ENCODE assay signal across 10 cellular contexts in the genomic region with DNA sequence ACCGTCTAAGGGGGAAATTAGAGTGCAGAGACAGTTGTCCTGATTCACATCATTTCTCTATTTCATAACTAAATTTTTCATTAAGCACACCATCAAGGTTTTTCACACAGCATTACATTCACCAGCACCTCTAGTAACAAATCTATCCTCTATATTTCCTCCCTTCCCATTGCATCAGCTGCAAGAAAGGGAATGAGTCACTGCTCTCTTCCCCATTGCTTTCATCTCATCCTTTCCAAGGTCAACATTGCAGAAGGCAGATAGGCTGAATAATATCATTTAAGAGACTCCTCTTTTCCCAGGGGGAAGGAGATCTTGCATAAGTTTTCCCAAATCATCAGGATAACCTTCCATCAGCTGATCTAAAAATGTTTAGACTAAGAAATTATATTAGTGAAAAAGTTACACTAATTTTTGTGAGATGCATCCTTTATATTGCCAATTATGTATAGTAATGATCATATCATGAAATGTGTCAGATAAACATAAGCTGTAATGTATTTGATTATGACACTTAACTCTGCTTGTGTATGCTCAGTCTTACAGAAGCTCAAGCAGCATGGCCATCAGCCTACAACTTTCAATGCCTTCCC. TPM values are rescaled to one million over a fixed set of nuclear protein-coding genes. Genes with fewer than 3 reads are reported as not detected.
DNase-seq lines count a peak whose midpoint lies in the region; ATAC-seq, FAIRE-seq and TF ChIP-seq lines count a peak whose summit lies in the region.
"Had no signal": no experiment of that assay in that cellular context is flagged by ENCODE, and none has a peak within 500 bp of the region (broad histone marks: within the 10 kb centered on the region; RNA-seq: fewer than 3 reads in every experiment).

No MANE protein-coding gene starts in this region.

- peaks cover 7% of the 10 kb centered on the region for H3K36me3 Mint-ChIP-seq in activated naive CD4-positive, alpha-beta T cell treated with anti-CD3 and anti-CD28 coated beads for 36 hours (ENCODE audit: low read depth)
- H3K36me3 Mint-ChIP-seq in stimulated activated effector memory CD8-positive, alpha-beta T cell treated with anti-CD3 and anti-CD28 coated beads, Interleukin-12 subunit alpha, Interleukin-12 subunit beta, amount 100 ng/mL, for 72 hours, result peaks cover 32% of the 10 kb centered on the region

- peak overlapping the region; percentile 51 for H3K9ac ChIP-seq in PC-3 (ENCODE audit: low read length)
- no peak overlapping the region for H3K9ac ChIP-seq in endothelial cell of umbilical vein (replicated peaks; ENCODE audit: extremely low read depth, insufficient read depth, low read length)

- BruUV-seq in PC-3 (replicated peaks; lab: Mats Ljungman, UMichigan) (no TSS peak), endothelial cell of umbilical vein (replicated peaks; lab: Mats Ljungman, UMichigan) (no TSS peak)

- no peak for DNase-seq in activated naive CD4-positive, alpha-beta T cell treated with anti-CD3 and anti-CD28 coated beads for 36 hours
- no peak for DNase-seq in activated naive CD4-positive, alpha-beta T cell (lab: John Stamatoyannopoulos, UW)
- DNase-seq in PC-3 (peak; percentile 88), endothelial cell of umbilical vein (ENCODE audit: low read depth, low spot score) (peak; percentile 79), mesenteric fat pad (ENCODE audit: low spot score) (no peak), CD1c-positive myeloid dendritic cell (ENCODE audit: extremely low spot score) (no peak), prostate gland (ENCODE audit: low spot score) (no peak)
- DNase-seq in stimulated activated effector memory CD8-positive, alpha-beta T cell treated with anti-CD3 and anti-CD28 coated beads, Interleukin-12 subunit alpha, Interleukin-12 subunit beta, amount 100 ng/mL, for 72 hours (ENCODE audit: low spot score in 2 of 2), result no peak

- peak overlapping the region; percentile 91 for H3K27ac ChIP-seq in PC-3 (ENCODE audit: low read length)
- peak overlapping the region; percentile 52 for H3K27ac ChIP-seq in endothelial cell of umbilical vein (ENCODE audit: insufficient read depth, low read depth, low read length)
- no peak overlapping the region for H3K27ac ChIP-seq in prostate gland
- H3K27ac ChIP-seq: cardiac muscle cell had no signal

- H3K9me3 ChIP-seq in PC-3 (ENCODE audit: low read length) (no peaks in the 10 kb centered on the region), endothelial cell of umbilical vein (replicated peaks; ENCODE audit: control insufficient read depth, insufficient read depth, low read length) (no peaks in the 10 kb centered on the region), prostate gland (no peaks in the 10 kb centered on the region)

- CTCF ChIA-PET in activated naive CD4-positive, alpha-beta T cell treated with anti-CD3 and anti-CD28 coated beads for 36 hours (lab: Charles Lee), result interaction anchor here (1.4 to 3.2 kb wide), 2 partner anchors 18 to 33 kb away, joined by 4 to 17 read pairs; no protein-coding TSS in a partner anchor
- CTCF ChIA-PET in PC-3 (lab: Charles Lee), result interaction anchor here (1.4 kb wide), 1 partner anchor 350 kb away, joined by 9 read pairs; no protein-coding TSS in a partner anchor
- CTCF ChIA-PET in endothelial cell of umbilical vein (lab: Charles Lee), result interaction anchor here (0.9 to 3.3 kb wide), 5 partner anchors 8 to 425 kb away, joined by 3 to 19 read pairs (median 3); no protein-coding TSS in a partner anchor

- peak overlapping the region; percentile 71 for H3K27ac Mint-ChIP-seq in activated naive CD4-positive, alpha-beta T cell treated with anti-CD3 and anti-CD28 coated beads for 36 hours
- peak overlapping the region; percentile 49 for H3K27ac Mint-ChIP-seq in stimulated activated effector memory CD8-positive, alpha-beta T cell treated with anti-CD3 and anti-CD28 coated beads, Interleukin-12 subunit alpha, Interleukin-12 subunit beta, amount 100 ng/mL, for 72 hours

- TF ChIP-seq CTCF in PC-3 (conservative IDR thresholded peaks at IDR 0.05; ENCODE audit: low read depth, low read length) (no peak), endothelial cell of umbilical vein (IDR thresholded peaks at IDR 0.05; ENCODE audit: extremely low read depth in 1 of 2, insufficient read depth in 1 of 2, low read depth in 1 of 2, low read length in 2 of 2) (no peak), prostate gland (IDR thresholded peaks at IDR 0.05) (no peak)

- 79% methylated on average over 1 of the region's 1 CpG for WGBS in prostate gland

- H3K27me3 Mint-ChIP-seq in activated naive CD4-positive, alpha-beta T cell treated with anti-CD3 and anti-CD28 coated beads for 36 hours (ENCODE audit: low read depth), result no peaks in the 10 kb centered on the region

- H2AFZ ChIP-seq in PC-3 (ENCODE audit: low read length) (no peak overlapping the region), endothelial cell of umbilical vein (ENCODE audit: low read depth, low read length) (no peak overlapping the region)

- H3K79me2 ChIP-seq in PC-3 (ENCODE audit: low read length) (peaks cover 85% of the 10 kb centered on the region), endothelial cell of umbilical vein (ENCODE audit: control insufficient read depth, insufficient read depth, low read length) (peaks cover 75% of the 10 kb centered on the region)

- intact Hi-C loops in activated naive CD4-positive, alpha-beta T cell treated with anti-CD3 and anti-CD28 coated beads for 36 hours (cut with micrococcal nuclease), result loop anchor here (10.0 kb wide), 1 partner anchor 534 kb away; no protein-coding TSS in a partner anchor
- intact Hi-C loops in PC-3 (cut with micrococcal nuclease), result loop anchor here (1.0 kb wide), 1 partner anchor 351 kb away; no protein-coding TSS in a partner anchor
- intact Hi-C loops in endothelial cell of umbilical vein (cut with micrococcal nuclease), result no loop called here
- intact Hi-C loops in prostate gland (cut with DNase I), result loop anchor here (10.0 kb wide), 1 partner anchor 346 kb away; no protein-coding TSS in a partner anchor

- peak; percentile 73 for FAIRE-seq in endothelial cell of umbilical vein (lab: Jason Lieb, UNC)
- FAIRE-seq: G401.6 had no signal

- no peaks in the 10 kb centered on the region for H3K9me2 ChIP-seq in PC-3 (replicated peaks; ENCODE audit: low read length)

- H3K4me1 Mint-ChIP-seq in activated naive CD4-positive, alpha-beta T cell treated with anti-CD3 and anti-CD28 coated beads for 36 hours (ENCODE audit: low read depth), result peaks cover 43% of the 10 kb centered on the region
- peaks cover 49% of the 10 kb centered on the region for H3K4me1 Mint-ChIP-seq in stimulated activated effector memory CD8-positive, alpha-beta T cell treated with anti-CD3 and anti-CD28 coated beads, Interleukin-12 subunit alpha, Interleukin-12 subunit beta, amount 100 ng/mL, for 72 hours

- peaks cover 15% of the 10 kb centered on the region for H3F3A ChIP-seq in PC-3 (ENCODE audit: low read length, unreplicated experiment)

- no peaks in the 10 kb centered on the region for H3K27me3 ChIP-seq in PC-3 (ENCODE audit: low read length)
- no peaks in the 10 kb centered on the region for H3K27me3 ChIP-seq in endothelial cell of umbilical vein (ENCODE audit: control insufficient read depth in 2 of 2, insufficient read depth in 2 of 2, low read length in 2 of 2)
- no peaks in the 10 kb centered on the region for H3K27me3 ChIP-seq in prostate gland (replicated peaks; ENCODE audit: insufficient read depth)
- H3K27me3 ChIP-seq: cardiac muscle cell had no signal

- H3K9me1 ChIP-seq in endothelial cell of umbilical vein (replicated peaks; ENCODE audit: control insufficient read depth, extremely low read depth, insufficient read depth, low read length), result no peaks in the 10 kb centered on the region

- H3K36me3 ChIP-seq in PC-3 (ENCODE audit: low read depth, low read length) (no peaks in the 10 kb centered on the region), endothelial cell of umbilical vein (ENCODE audit: control insufficient read depth in 2 of 2, extremely low read depth in 1 of 2, insufficient read depth in 2 of 2, low read length in 2 of 2) (no peaks in the 10 kb centered on the region), prostate gland (no peaks in the 10 kb centered on the region)
- H3K36me3 ChIP-seq: cardiac muscle cell had no signal

- POLR2A ChIA-PET in PC-3 (lab: Charles Lee; ENCODE audit: unreplicated experiment) (no interaction called here), endothelial cell of umbilical vein (lab: Charles Lee) (no interaction called here)

- H3K4me2 ChIP-seq in PC-3 (ENCODE audit: low read length) (peak overlapping the region; percentile 68), endothelial cell of umbilical vein (ENCODE audit: insufficient read depth, low read length) (peak overlapping the region; percentile 26)

- TF ChIP-seq POLR2A in endothelial cell of umbilical vein (IDR thresholded peaks at IDR 0.05; ENCODE audit: low read depth, low read length) (no peak), prostate gland (IDR thresholded peaks at IDR 0.05) (no peak)

- H3K4me1 ChIP-seq in PC-3 (ENCODE audit: insufficient read depth, low read length), result peaks cover 37% of the 10 kb centered on the region
- H3K4me1 ChIP-seq in endothelial cell of umbilical vein (ENCODE audit: control insufficient read depth, extremely low read depth, insufficient read depth, low read length), result peaks cover 18% of the 10 kb centered on the region
- peaks cover 7% of the 10 kb centered on the region for H3K4me1 ChIP-seq in prostate gland (replicated peaks)

- H3K4me3 ChIP-seq in PC-3 (ENCODE audit: low read length), result peak overlapping the region; percentile 21; the same call in 1 of the 2 replicates
- no peak overlapping the region for H3K4me3 ChIP-seq in endothelial cell of umbilical vein (replicated peaks in 1 of 3; ENCODE audit: insufficient read depth in 1 of 3, low read depth in 1 of 3, low read length in 3 of 3)
- H3K4me3 ChIP-seq in prostate gland, result no peak overlapping the region
- H3K4me3 ChIP-seq: cardiac muscle cell had no signal

- H4K20me1 ChIP-seq in PC-3 (ENCODE audit: low read length) (peaks cover 74% of the 10 kb centered on the region), endothelial cell of umbilical vein (replicated peaks; ENCODE audit: control insufficient read depth, extremely low read depth, insufficient read depth, low read length) (peaks cover 3% of the 10 kb centered on the region)

- H3K9me3 Mint-ChIP-seq in activated naive CD4-positive, alpha-beta T cell treated with anti-CD3 and anti-CD28 coated beads for 36 hours, result no peaks in the 10 kb centered on the region
- no peaks in the 10 kb centered on the region for H3K9me3 Mint-ChIP-seq in stimulated activated effector memory CD8-positive, alpha-beta T cell treated with anti-CD3 and anti-CD28 coated beads, Interleukin-12 subunit alpha, Interleukin-12 subunit beta, amount 100 ng/mL, for 72 hours

- H3K4me3 Mint-ChIP-seq in activated naive CD4-positive, alpha-beta T cell treated with anti-CD3 and anti-CD28 coated beads for 36 hours, result no peak overlapping the region
- no peak overlapping the region for H3K4me3 Mint-ChIP-seq in stimulated activated effector memory CD8-positive, alpha-beta T cell treated with anti-CD3 and anti-CD28 coated beads, Interleukin-12 subunit alpha, Interleukin-12 subunit beta, amount 100 ng/mL, for 72 hours

- dilution Hi-C loops in endothelial cell of umbilical vein (cut with MboI; ENCODE audit: extremely low pct_ligation_motif_present, low sequenced_read_pairs), result no loop called here

- ATAC-seq in PC-3, result peak; percentile 32
- ATAC-seq in stimulated activated effector memory CD8-positive, alpha-beta T cell treated with anti-CD3 and anti-CD28 coated beads, Interleukin-12 subunit alpha, Interleukin-12 subunit beta, amount 100 ng/mL, for 72 hours, result no peak

RNA-seq across cellular contexts. Expression of a gene that starts 4.3 kb away (rescaled TPM):
- 10 to 100 TPM; 24.7 to 25.9 TPM for total RNA-seq in activated naive CD4-positive, alpha-beta T cell treated with anti-CD3 and anti-CD28 coated beads for 36 hours
- total RNA-seq in PC-3 (2014; rRNA removed) (25.3 and 28.3 TPM in 2 replicates), endothelial cell of umbilical vein (16.1 and 18.1 TPM in 2 replicates), mesenteric fat pad (8.4 TPM), prostate gland (10 to 100 TPM; 12.5 to 15.5 TPM)
- polyA plus RNA-seq in endothelial cell of umbilical vein, result 9.0 and 9.1 TPM in 2 replicates
- polyA plus RNA-seq in endothelial cell of umbilical vein (2011; cell fraction: cytosol; rRNA removed), result 11.1 and 12.8 TPM in 2 replicates
- 18.1 and 18.6 TPM in 2 replicates for polyA plus RNA-seq in endothelial cell of umbilical vein (2011; cell fraction: nucleus; rRNA removed)
- 8.6 and 12.5 TPM in 2 replicates for polyA plus RNA-seq in endothelial cell of umbilical vein (2012)
- 45.4 and 47.3 TPM in 2 replicates for polyA minus RNA-seq in endothelial cell of umbilical vein
- 59.8 TPM for polyA minus RNA-seq in endothelial cell of umbilical vein (2011; cell fraction: cytosol; rRNA and poly(A)+ RNA removed)
- 57.8 and 102 TPM in 2 replicates for polyA minus RNA-seq in endothelial cell of umbilical vein (2011; cell fraction: nucleus; rRNA and poly(A)+ RNA removed)

RNA-seq across cellular contexts. Expression of a gene that starts 4.5 kb away (rescaled TPM):
- 100 to 1,000 TPM; 106 to 121 TPM for total RNA-seq in activated naive CD4-positive, alpha-beta T cell treated with anti-CD3 and anti-CD28 coated beads for 36 hours
- total RNA-seq in PC-3 (2014; rRNA removed) (57.9 and 65.0 TPM in 2 replicates), endothelial cell of umbilical vein (26.5 and 27.2 TPM in 2 replicates), mesenteric fat pad (0.16 TPM), prostate gland (1 to 10 TPM; 1.5 to 7.1 TPM)
- 10.1 and 11.2 TPM in 2 replicates for polyA plus RNA-seq in endothelial cell of umbilical vein
- polyA plus RNA-seq in endothelial cell of umbilical vein (2011; cell fraction: cytosol; rRNA removed), result 14.2 and 20.6 TPM in 2 replicates
- polyA plus RNA-seq in endothelial cell of umbilical vein (2011; cell fraction: nucleus; rRNA removed), result 17.8 and 19.8 TPM in 2 replicates
- polyA plus RNA-seq in endothelial cell of umbilical vein (2012), result 9.5 and 14.9 TPM in 2 replicates
- polyA minus RNA-seq in endothelial cell of umbilical vein, result 17.8 and 26.2 TPM in 2 replicates
- 57.2 TPM for polyA minus RNA-seq in endothelial cell of umbilical vein (2011; cell fraction: cytosol; rRNA and poly(A)+ RNA removed)
- 12.7 and 28.6 TPM in 2 replicates for polyA minus RNA-seq in endothelial cell of umbilical vein (2011; cell fraction: nucleus; rRNA and poly(A)+ RNA removed)

Comparison
In these comparisons a context has a peak if more than half of its experiments do, and no peak if none do; other contexts are left out.
1. DNase-seq: peak in PC-3 (single experiment) and endothelial cell of umbilical vein (single experiment); none in activated naive CD4-positive, alpha-beta T cell treated with anti-CD3 and anti-CD28 coated beads for 36 hours (single experiment), activated naive CD4-positive, alpha-beta T cell (0 of 4), stimulated activated effector memory CD8-positive, alpha-beta T cell treated with anti-CD3 and anti-CD28 coated beads, Interleukin-12 subunit alpha, Interleukin-12 subunit beta, amount 100 ng/mL, for 72 hours (0 of 2), mesenteric fat pad (single experiment), CD1c-positive myeloid dendritic cell (single experiment) and prostate gland (single experiment).
2. H3K27ac ChIP-seq: peak in PC-3 (single experiment) and endothelial cell of umbilical vein (single experiment); none in prostate gland (0 of 2).